ENCODE assay signal across 28 cellular contexts in genomic region chr3:54345976-54346375, GRCh38.
"Had no signal": no experiment of that assay in that cellular context is flagged by ENCODE, and none has a peak within 500 bp of the region (broad histone marks: within the 10 kb centered on the region; RNA-seq: fewer than 3 reads in every experiment).

No MANE protein-coding gene starts in this region.

- H3K27ac Mint-ChIP-seq: immature natural killer cell; natural killer cell; neural progenitor cell; progenitor cell of endocrine pancreas; stimulated activated naive CD8-positive, alpha-beta T cell treated with anti-CD3 and anti-CD28 coated beads, Interleukin-15, amount 100 ng/mL, for 72 hours had no signal

- ATAC-seq: esophagus mucosa; gastrocnemius medialis; left colon; left ventricle myocardium superior; lower lobe of right lung; natural killer cell; sciatic nerve; stimulated activated naive CD8-positive, alpha-beta T cell treated with anti-CD3 and anti-CD28 coated beads, Interleukin-15, amount 100 ng/mL, for 72 hours; upper lobe of right lung had no signal

- H3K36me3 ChIP-seq: gastrocnemius medialis, lower lobe of right lung, neural progenitor cell, suprapubic skin, transverse colon, upper lobe of right lung, uterus had no signal

- DNase-seq: cortex of kidney; foreskin fibroblast; gastrocnemius medialis; head of caudate nucleus; immature natural killer cell; islet precursor cell; kidney glomerular epithelial cell; left colon; left ventricle myocardium superior; lower lobe of right lung; natural killer cell; stimulated activated CD4-positive, alpha-beta T cell treated with anti-CD3 and anti-CD28 coated beads, Interleukin-12 subunit alpha, Interleukin-12 subunit beta, amount 100 ng/mL, for 4 hours; stimulated activated CD4-positive, alpha-beta T cell treated with anti-CD3 and anti-CD28 coated beads, Interleukin-1b, Interleukin-23, amount 100 ng/mL, for 48 hours; stimulated activated CD4-positive, alpha-beta T cell treated with anti-CD3 and anti-CD28 coated beads, Interleukin-4, amount 100 ng/mL, for 1 hour; stimulated activated CD8-positive, alpha-beta memory T cell treated with anti-CD3 and anti-CD28 coated beads, Interleukin-4, amount 100 ng/mL, for 48 hours; stimulated activated naive CD4-positive, alpha-beta T cell; stimulated activated naive CD8-positive, alpha-beta T cell treated with anti-CD3 and anti-CD28 coated beads, Interleukin-15, amount 100 ng/mL, for 72 hours; transverse colon; upper lobe of right lung; uterus had no signal

- H3K4me1 Mint-ChIP-seq: immature natural killer cell; natural killer cell; stimulated activated naive CD8-positive, alpha-beta T cell treated with anti-CD3 and anti-CD28 coated beads, Interleukin-15, amount 100 ng/mL, for 72 hours had no signal

- H3K4me3 ChIP-seq: gastrocnemius medialis, lower lobe of right lung, neural progenitor cell, smooth muscle cell, suprapubic skin, transverse colon, upper lobe of right lung, uterus had no signal

- H3K9me3 Mint-ChIP-seq: natural killer cell, neural progenitor cell had no signal

- H3K4me3 Mint-ChIP-seq: immature natural killer cell; natural killer cell; neural progenitor cell; stimulated activated naive CD8-positive, alpha-beta T cell treated with anti-CD3 and anti-CD28 coated beads, Interleukin-15, amount 100 ng/mL, for 72 hours had no signal

- H3K9me3 ChIP-seq: gastrocnemius medialis, lower lobe of right lung, suprapubic skin, transverse colon, upper lobe of right lung, uterus had no signal

- H3K4me1 ChIP-seq: gastrocnemius medialis, lower lobe of right lung, suprapubic skin, transverse colon, upper lobe of right lung, uterus had no signal

- H3K27me3 ChIP-seq: gastrocnemius medialis, neural progenitor cell, upper lobe of right lung, uterus had no signal

- H3K36me3 Mint-ChIP-seq: immature natural killer cell, natural killer cell, neural progenitor cell had no signal

- H3K27ac ChIP-seq: epithelial cell of prostate, gastrocnemius medialis, lower lobe of right lung, neural progenitor cell, parathyroid adenoma, suprapubic skin, transverse colon, upper lobe of right lung, uterus had no signal
